ENCODE assay signal across 23 cellular contexts in the genomic region with DNA sequence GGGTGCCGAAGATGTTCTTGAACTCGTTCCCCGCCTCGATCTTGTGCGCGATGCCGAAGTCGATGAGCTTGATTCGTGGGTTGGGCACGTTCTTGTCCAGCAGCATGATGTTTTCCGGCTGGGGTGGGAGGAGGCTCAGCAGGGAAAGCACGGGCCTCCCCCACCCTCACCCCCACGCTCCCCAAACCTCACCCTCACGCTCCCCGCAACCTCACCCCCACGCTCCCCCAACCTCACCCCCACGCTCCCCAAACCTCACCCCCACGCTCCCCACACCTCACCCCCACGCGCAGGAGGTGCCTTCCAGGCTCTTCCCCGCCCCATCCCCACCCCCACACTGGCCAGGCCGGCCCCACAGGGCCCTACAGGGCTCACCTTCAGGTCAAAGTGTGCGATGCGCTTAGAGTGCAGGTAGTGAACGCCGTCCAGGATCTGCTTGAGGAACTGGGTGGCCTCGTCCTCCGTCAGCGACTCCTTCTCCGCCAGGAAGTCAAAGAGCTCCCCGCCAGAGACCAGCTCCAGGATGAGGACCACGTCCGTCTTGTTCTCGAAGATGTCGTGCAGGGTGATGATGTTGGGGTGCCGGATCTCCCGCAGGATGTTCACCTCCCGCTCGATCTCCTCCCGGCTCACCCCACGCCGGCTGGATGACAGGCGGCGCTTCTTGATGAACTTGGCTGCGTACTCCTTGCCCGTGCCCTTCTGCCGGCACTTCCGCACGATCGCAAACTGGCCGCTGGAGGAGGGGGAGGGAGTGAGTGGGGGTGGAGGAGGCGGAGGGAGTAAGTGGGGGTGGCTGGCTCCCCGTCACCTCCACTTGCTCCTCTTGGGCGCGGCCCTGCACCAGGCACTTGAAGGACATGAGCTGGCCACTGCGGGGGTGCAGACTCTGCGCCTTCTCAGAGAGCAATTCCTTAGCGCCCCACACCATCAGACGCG. TPM values are rescaled to one million over a fixed set of nuclear protein-coding genes. Genes with fewer than 3 reads are reported as not detected.
"Had no signal": no experiment of that assay in that cellular context is flagged by ENCODE, and none has a peak within 500 bp of the region (broad histone marks: within the 10 kb centered on the region; RNA-seq: fewer than 3 reads in every experiment).

No MANE protein-coding gene starts in this region.

- H3K27ac ChIP-seq: brain microvascular endothelial cell, SK-N-MC had no signal

- H3K36me3 Mint-ChIP-seq: natural killer cell had no signal

- H3K4me3 ChIP-seq: SK-N-MC, smooth muscle cell had no signal

- DNase-seq: activated CD4-positive, alpha-beta T cell treated with anti-CD3 and anti-CD28 coated beads, Interleukin-2, amount 10 ng/mL, durations not matched to agents 7 days and 5 days; activated CD8-positive, alpha-beta memory T cell treated with anti-CD3 and anti-CD28 coated beads, Interleukin-2, amount 50 U/mL, for 48 hours; activated naive CD8-positive, alpha-beta T cell treated with anti-CD3 and anti-CD28 coated beads for 36 hours; amygdala; brain microvascular endothelial cell; cortex of kidney; effector CD4-positive, alpha-beta T cell; foreskin melanocyte; natural killer cell; stimulated activated CD4-positive, alpha-beta T cell treated with anti-CD3 and anti-CD28 coated beads, Interleukin-4, amount 100 ng/mL, for 4 hours; stimulated activated CD8-positive, alpha-beta memory T cell treated with anti-CD3 and anti-CD28 coated beads, Interleukin-4, amount 100 ng/mL, for 48 hours; stimulated activated naive CD4-positive, alpha-beta T cell treated with Interleukin-2 at 50 U/mL for 16 hours had no signal

- H3K4me3 Mint-ChIP-seq: activated CD4-positive, alpha-beta T cell treated with anti-CD3 and anti-CD28 coated beads, Interleukin-2, amount 10 ng/mL, durations not matched to agents 7 days and 5 days; activated naive CD8-positive, alpha-beta T cell treated with anti-CD3 and anti-CD28 coated beads for 36 hours; activated T-helper 1 cell treated with anti-CD3 and anti-CD28 coated beads, Interleukin-12 subunit alpha, Interleukin-12 subunit beta, Interleukin-2, Interleukin-4 antibody, amounts not matched to agents 30 ng/mL and 10 ng/mL and 1 ng/mL, durations not matched to agents 14 hours and 24 hours and 36 hours; memory B cell; natural killer cell had no signal

- H3K27me3 Mint-ChIP-seq: activated CD4-positive, alpha-beta T cell treated with anti-CD3 and anti-CD28 coated beads, Interleukin-2, amount 10 ng/mL, durations not matched to agents 7 days and 5 days; activated naive CD8-positive, alpha-beta T cell treated with anti-CD3 and anti-CD28 coated beads for 36 hours; memory B cell had no signal

- H3K4me2 ChIP-seq: smooth muscle cell had no signal

- H3K27ac Mint-ChIP-seq: activated CD4-positive, alpha-beta T cell treated with anti-CD3 and anti-CD28 coated beads, Interleukin-2, amount 10 ng/mL, durations not matched to agents 7 days and 5 days; activated naive CD8-positive, alpha-beta T cell treated with anti-CD3 and anti-CD28 coated beads for 36 hours; activated T-helper 1 cell treated with anti-CD3 and anti-CD28 coated beads, Interleukin-12 subunit alpha, Interleukin-12 subunit beta, Interleukin-2, Interleukin-4 antibody, amounts not matched to agents 30 ng/mL and 10 ng/mL and 1 ng/mL, durations not matched to agents 14 hours and 24 hours and 36 hours; memory B cell; natural killer cell had no signal

- H3K27me3 ChIP-seq: brain microvascular endothelial cell had no signal

- H3K9me3 Mint-ChIP-seq: activated CD4-positive, alpha-beta T cell treated with anti-CD3 and anti-CD28 coated beads, Interleukin-2, amount 10 ng/mL, durations not matched to agents 7 days and 5 days; activated naive CD8-positive, alpha-beta T cell treated with anti-CD3 and anti-CD28 coated beads for 36 hours; activated T-helper 1 cell treated with anti-CD3 and anti-CD28 coated beads, Interleukin-12 subunit alpha, Interleukin-12 subunit beta, Interleukin-2, Interleukin-4 antibody, amounts not matched to agents 30 ng/mL and 10 ng/mL and 1 ng/mL, durations not matched to agents 14 hours and 24 hours and 36 hours; memory B cell; natural killer cell had no signal

- ATAC-seq: left lobe of liver, natural killer cell had no signal

- FAIRE-seq: islet of Langerhans had no signal

RNA-seq across cellular contexts. Expression of a gene that starts 31.7 kb away (rescaled TPM):
- total RNA-seq: activated CD4-positive, alpha-beta T cell treated with anti-CD3 and anti-CD28 coated beads, Interleukin-2, amount 10 ng/mL, durations not matched to agents 7 days and 5 days; activated naive CD8-positive, alpha-beta T cell treated with anti-CD3 and anti-CD28 coated beads for 36 hours; activated T-helper 1 cell treated with anti-CD3 and anti-CD28 coated beads, Interleukin-12 subunit alpha, Interleukin-12 subunit beta, Interleukin-2, Interleukin-4 antibody, amounts not matched to agents 30 ng/mL and 10 ng/mL and 1 ng/mL, durations not matched to agents 14 hours and 24 hours and 36 hours; fibroblast of lung; left lobe of liver; natural killer cell; osteoblast; renal cortical epithelial cell; smooth muscle cell; temporal lobe; ureter had no signal
- polyA plus RNA-seq: fibroblast of lung, smooth muscle cell had no signal
